In genomic region chr20:50794846-50795634, GRCh38 we compare ENCODE assay signal across 2 cellular contexts.
A peak's percentile ranks its signal among the peaks of the same experiment; 100 is the strongest.
TF ChIP-seq lines count a peak whose summit lies in the region.

A gene with protein sequence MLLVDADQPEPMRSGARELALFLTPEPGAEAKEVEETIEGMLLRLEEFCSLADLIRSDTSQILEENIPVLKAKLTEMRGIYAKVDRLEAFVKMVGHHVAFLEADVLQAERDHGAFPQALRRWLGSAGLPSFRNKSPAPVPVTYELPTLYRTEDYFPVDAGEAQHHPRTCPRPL (plus strand): TSS chr20:50795061. CDS start chr20:50795084, 23 bp downstream.

TF ChIP-seq in A549, 52 proteins besides CTCF, POLR2A, EP300 and RAD21:
- TF ChIP-seq HOXB5 (CRISPR knock-in tag; IDR thresholded peaks at IDR 0.05) (0 out of 2 replicates have a peak, but pooled peaks have one; percentile 44), GATA3 (IDR thresholded peaks at IDR 0.05; ENCODE audit: borderline replicate concordance) (no peak), PHF8 (IDR thresholded peaks at IDR 0.05; ENCODE audit: borderline replicate concordance, low read depth) (peak; percentile 50; the same call in 1 of the 2 replicates), RARB (CRISPR knock-in tag; IDR thresholded peaks at IDR 0.05) (no peak), ATOH8 (CRISPR knock-in tag; IDR thresholded peaks at IDR 0.05; ENCODE audit: low read depth) (0 out of 2 replicates have a peak, but pooled peaks have one; percentile 27), ESRRA (IDR thresholded peaks at IDR 0.05; ENCODE audit: borderline replicate concordance, low read length) (no peak), RFX5 (IDR thresholded peaks at IDR 0.05) (peak; percentile 50; the same call in 1 of the 2 replicates), HMGXB4 (CRISPR knock-in tag; IDR thresholded peaks at IDR 0.05; ENCODE audit: borderline replicate concordance) (no peak), MYC (IDR thresholded peaks at IDR 0.05; ENCODE audit: borderline replicate concordance, low read length) (peak; percentile 46; the same call in 1 of the 2 replicates), SMC3 (IDR thresholded peaks at IDR 0.05) (peak; percentile 82), HEYL (CRISPR knock-in tag; IDR thresholded peaks at IDR 0.05) (no peak), ZC3H11A (IDR thresholded peaks at IDR 0.05) (no peak), JUN (IDR thresholded peaks at IDR 0.05) (peak in 1 of 2 experiments; percentile 54; a peak in 1 of 5 replicates), CBX8 (IDR thresholded peaks at IDR 0.05) (no peak), ZFP36 (IDR thresholded peaks at IDR 0.05; ENCODE audit: borderline replicate concordance, partially characterized antibody) (peak; percentile 14), CEBPB (IDR thresholded peaks at IDR 0.05) (no peak), RNF2 (IDR thresholded peaks at IDR 0.05; ENCODE audit: borderline replicate concordance, low read depth) (peak; percentile 38; the same call in 1 of the 2 replicates)
TF ChIP-seq in A549: peak in this region for 9.

TF ChIP-seq in HepG2, 621 proteins besides CTCF, POLR2A, EP300 and RAD21 (continued from another document and continues in another):
- TF ChIP-seq NCOA1 (CRISPR knock-in tag; IDR thresholded peaks at IDR 0.05) (no peak), KLF6 (CRISPR knock-in tag; IDR thresholded peaks at IDR 0.05) (0 out of 2 replicates have a peak, but pooled peaks have one; percentile 21), ZNF790 (CRISPR knock-in tag; IDR thresholded peaks at IDR 0.05; ENCODE audit: borderline replicate concordance) (0 out of 2 replicates have a peak, but pooled peaks have one; percentile 89), SSRP1 (CRISPR knock-in tag; IDR thresholded peaks at IDR 0.05) (no peak), MXD4 (CRISPR knock-in tag; IDR thresholded peaks at IDR 0.05) (peak; percentile 39; the same call in 1 of the 2 replicates), PAF1 (CRISPR knock-in tag; IDR thresholded peaks at IDR 0.05) (no peak), ZNF503 (CRISPR knock-in tag; IDR thresholded peaks at IDR 0.05) (no peak), GPBP1L1 (CRISPR knock-in tag; IDR thresholded peaks at IDR 0.05) (no peak), ISX (CRISPR knock-in tag; conservative IDR thresholded peaks at IDR 0.05) (peak; percentile 28; the same call in 1 of the 2 replicates), KAT7 (CRISPR knock-in tag; IDR thresholded peaks at IDR 0.05; ENCODE audit: borderline replicate concordance) (no peak; the same call in 1 of the 2 replicates), ZBTB43 (CRISPR knock-in tag; conservative IDR thresholded peaks at IDR 0.05) (peak; percentile 64; the same call in 1 of the 2 replicates), ZMYM3 (CRISPR knock-in tag; IDR thresholded peaks at IDR 0.05) (no peak; the same call in 1 of the 2 replicates), AGO1 (IDR thresholded peaks at IDR 0.05; ENCODE audit: low read depth, low read length, poor library complexity, severe bottlenecking) (peak; percentile 46), PAX8 (CRISPR knock-in tag; IDR thresholded peaks at IDR 0.05; ENCODE audit: borderline replicate concordance) (0 out of 2 replicates have a peak, but pooled peaks have one; percentile 32), AHR (CRISPR knock-in tag; IDR thresholded peaks at IDR 0.05) (peak; percentile 61; the same call in 1 of the 2 replicates), ZNF34 (CRISPR knock-in tag; IDR thresholded peaks at IDR 0.05; ENCODE audit: borderline replicate concordance) (no peak; the same call in 1 of the 2 replicates), DNMT1 (CRISPR knock-in tag; IDR thresholded peaks at IDR 0.05) (peak; percentile 77; the same call in 1 of the 2 replicates), ZNF431 (CRISPR knock-in tag; IDR thresholded peaks at IDR 0.05; ENCODE audit: borderline replicate concordance, low read depth) (peak; percentile 79; the same call in 1 of the 2 replicates), SIX4 (CRISPR knock-in tag; IDR thresholded peaks at IDR 0.05) (no peak), ZNF446 (CRISPR knock-in tag; IDR thresholded peaks at IDR 0.05) (peak; percentile 88), TOE1 (CRISPR knock-in tag; IDR thresholded peaks at IDR 0.05) (no peak), NFE2 (CRISPR knock-in tag; IDR thresholded peaks at IDR 0.05) (no peak), ZNF296 (CRISPR knock-in tag; conservative IDR thresholded peaks at IDR 0.05) (no peak), ZNF75D (CRISPR knock-in tag; IDR thresholded peaks at IDR 0.05; ENCODE audit: borderline replicate concordance) (no peak), MBNL3 (CRISPR knock-in tag; conservative IDR thresholded peaks at IDR 0.05) (no peak), MYNN (CRISPR knock-in tag; IDR thresholded peaks at IDR 0.05; ENCODE audit: low read depth) (peak; percentile 76), ZNF281 (CRISPR knock-in tag; IDR thresholded peaks at IDR 0.05; ENCODE audit: borderline replicate concordance) (peak; percentile 35; the same call in 1 of the 2 replicates), LCORL (IDR thresholded peaks at IDR 0.05) (no peak), LCORL (CRISPR knock-in tag; IDR thresholded peaks at IDR 0.05) (peak; percentile 51; the same call in 1 of the 2 replicates), RNF2 (conservative IDR thresholded peaks at IDR 0.05; ENCODE audit: low read depth) (peak; percentile 63), ZNF547 (CRISPR knock-in tag; IDR thresholded peaks at IDR 0.05) (no peak; the same call in 1 of the 2 replicates), TBL1XR1 (IDR thresholded peaks at IDR 0.05; ENCODE audit: borderline replicate concordance, low read length, partially characterized antibody) (no peak), ZBTB14 (CRISPR knock-in tag; IDR thresholded peaks at IDR 0.05) (peak; percentile 58), RORA (CRISPR knock-in tag; IDR thresholded peaks at IDR 0.05) (no peak), POLR2G (IDR thresholded peaks at IDR 0.05; ENCODE audit: low read depth, low read length) (no peak), ZSCAN30 (CRISPR knock-in tag; IDR thresholded peaks at IDR 0.05) (no peak), PRPF4 (IDR thresholded peaks at IDR 0.05; ENCODE audit: low read depth, low read length, poor library complexity, severe bottlenecking) (no peak), ATRX (CRISPR knock-in tag; IDR thresholded peaks at IDR 0.05; ENCODE audit: borderline replicate concordance) (no peak), FOXK1 (CRISPR knock-in tag; IDR thresholded peaks at IDR 0.05; ENCODE audit: borderline replicate concordance, low read depth) (peak; percentile 31; the same call in 1 of the 2 replicates)
- TF ChIP-seq, protein P1, sequence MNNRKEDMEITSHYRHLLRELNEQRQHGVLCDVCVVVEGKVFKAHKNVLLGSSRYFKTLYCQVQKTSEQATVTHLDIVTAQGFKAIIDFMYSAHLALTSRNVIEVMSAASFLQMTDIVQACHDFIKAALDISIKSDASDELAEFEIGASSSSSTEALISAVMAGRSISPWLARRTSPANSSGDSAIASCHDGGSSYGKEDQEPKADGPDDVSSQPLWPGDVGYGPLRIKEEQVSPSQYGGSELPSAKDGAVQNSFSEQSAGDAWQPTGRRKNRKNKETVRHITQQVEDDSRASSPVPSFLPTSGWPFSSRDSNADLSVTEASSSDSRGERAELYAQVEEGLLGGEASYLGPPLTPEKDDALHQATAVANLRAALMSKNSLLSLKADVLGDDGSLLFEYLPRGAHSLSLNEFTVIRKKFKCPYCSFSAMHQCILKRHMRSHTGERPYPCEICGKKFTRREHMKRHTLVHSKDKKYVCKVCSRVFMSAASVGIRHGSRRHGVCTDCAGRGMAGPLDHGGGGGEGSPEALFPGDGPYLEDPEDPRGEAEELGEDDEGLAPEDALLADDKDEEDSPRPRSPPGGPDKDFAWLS (CRISPR knock-in tag; IDR thresholded peaks at IDR 0.05; ENCODE audit: borderline replicate concordance): 0 out of 2 replicates have a peak, but pooled peaks have one; percentile 15
- TF ChIP-seq, protein P2, sequence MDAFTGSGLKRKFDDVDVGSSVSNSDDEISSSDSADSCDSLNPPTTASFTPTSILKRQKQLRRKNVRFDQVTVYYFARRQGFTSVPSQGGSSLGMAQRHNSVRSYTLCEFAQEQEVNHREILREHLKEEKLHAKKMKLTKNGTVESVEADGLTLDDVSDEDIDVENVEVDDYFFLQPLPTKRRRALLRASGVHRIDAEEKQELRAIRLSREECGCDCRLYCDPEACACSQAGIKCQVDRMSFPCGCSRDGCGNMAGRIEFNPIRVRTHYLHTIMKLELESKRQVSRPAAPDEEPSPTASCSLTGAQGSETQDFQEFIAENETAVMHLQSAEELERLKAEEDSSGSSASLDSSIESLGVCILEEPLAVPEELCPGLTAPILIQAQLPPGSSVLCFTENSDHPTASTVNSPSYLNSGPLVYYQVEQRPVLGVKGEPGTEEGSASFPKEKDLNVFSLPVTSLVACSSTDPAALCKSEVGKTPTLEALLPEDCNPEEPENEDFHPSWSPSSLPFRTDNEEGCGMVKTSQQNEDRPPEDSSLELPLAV (CRISPR knock-in tag; conservative IDR thresholded peaks at IDR 0.05; ENCODE audit: low read depth): 0 out of 2 replicates have a peak, but pooled peaks have one; percentile 50
- TF ChIP-seq, protein P3, sequence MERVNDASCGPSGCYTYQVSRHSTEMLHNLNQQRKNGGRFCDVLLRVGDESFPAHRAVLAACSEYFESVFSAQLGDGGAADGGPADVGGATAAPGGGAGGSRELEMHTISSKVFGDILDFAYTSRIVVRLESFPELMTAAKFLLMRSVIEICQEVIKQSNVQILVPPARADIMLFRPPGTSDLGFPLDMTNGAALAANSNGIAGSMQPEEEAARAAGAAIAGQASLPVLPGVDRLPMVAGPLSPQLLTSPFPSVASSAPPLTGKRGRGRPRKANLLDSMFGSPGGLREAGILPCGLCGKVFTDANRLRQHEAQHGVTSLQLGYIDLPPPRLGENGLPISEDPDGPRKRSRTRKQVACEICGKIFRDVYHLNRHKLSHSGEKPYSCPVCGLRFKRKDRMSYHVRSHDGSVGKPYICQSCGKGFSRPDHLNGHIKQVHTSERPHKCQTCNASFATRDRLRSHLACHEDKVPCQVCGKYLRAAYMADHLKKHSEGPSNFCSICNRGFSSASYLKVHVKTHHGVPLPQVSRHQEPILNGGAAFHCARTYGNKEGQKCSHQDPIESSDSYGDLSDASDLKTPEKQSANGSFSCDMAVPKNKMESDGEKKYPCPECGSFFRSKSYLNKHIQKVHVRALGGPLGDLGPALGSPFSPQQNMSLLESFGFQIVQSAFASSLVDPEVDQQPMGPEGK (CRISPR knock-in tag; IDR thresholded peaks at IDR 0.05): peak; percentile 42; the same call in 1 of the 2 replicates
